Comparison of ENCODE assay signal across 1 cellular context in genomic region chr13:30918662-30919405, GRCh38.
TF ChIP-seq lines count a peak whose summit lies in the region.

No MANE protein-coding gene starts in this region.

TF ChIP-seq in HEK293T, 16 proteins besides CTCF, POLR2A, EP300 and RAD21:
- no peak for TF ChIP-seq CTBP1 (IDR thresholded peaks at IDR 0.05; ENCODE audit: borderline replicate concordance)
- TF ChIP-seq BHLHE40 (IDR thresholded peaks at IDR 0.05; ENCODE audit: borderline replicate concordance), result no peak
- TF ChIP-seq FOXM1 (IDR thresholded peaks at IDR 0.05; ENCODE audit: borderline replicate concordance), result no peak
- no peak for TF ChIP-seq ELF4 (IDR thresholded peaks at IDR 0.05)
- TF ChIP-seq TARDBP (IDR thresholded peaks at IDR 0.05), result no peak
- TF ChIP-seq SP1 (IDR thresholded peaks at IDR 0.05), result no peak
- TF ChIP-seq NFRKB (IDR thresholded peaks at IDR 0.05), result no peak
- no peak for TF ChIP-seq PKNOX1 (IDR thresholded peaks at IDR 0.05)
- no peak for TF ChIP-seq ARNT (IDR thresholded peaks at IDR 0.05)
- no peak for TF ChIP-seq SUZ12 (IDR thresholded peaks at IDR 0.05)
- no peak for TF ChIP-seq FOXA1 (IDR thresholded peaks at IDR 0.05)
- TF ChIP-seq ZNF384 (IDR thresholded peaks at IDR 0.05), result no peak
- no peak for TF ChIP-seq LEF1 (IDR thresholded peaks at IDR 0.05; ENCODE audit: borderline replicate concordance)
- TF ChIP-seq HDGF (IDR thresholded peaks at IDR 0.05; ENCODE audit: borderline replicate concordance), result no peak
- no peak for TF ChIP-seq L3MBTL2 (conservative IDR thresholded peaks at IDR 0.05)
